2 cellular contexts compared by ENCODE assay signal in genomic region chr14:105178069-105178867, GRCh38.
TF ChIP-seq lines count a peak whose summit lies in the region.

No MANE protein-coding gene starts in this region.

TF ChIP-seq in HepG2, 621 proteins besides CTCF, POLR2A, EP300 and RAD21:
- TF ChIP-seq HNRNPL (IDR thresholded peaks at IDR 0.05; ENCODE audit: low read depth, low read length) (0 out of 2 replicates have a peak, but pooled peaks have one; percentile 19), SALL1 (CRISPR knock-in tag; IDR thresholded peaks at IDR 0.05) (no peak), ZSCAN29 (CRISPR knock-in tag; conservative IDR thresholded peaks at IDR 0.05) (no peak)

TF ChIP-seq in K562, 482 proteins besides CTCF, POLR2A, EP300 and RAD21:
- TF ChIP-seq ZHX1 (conservative IDR thresholded peaks at IDR 0.05; ENCODE audit: low read length) (no peak), ZFP36 (IDR thresholded peaks at IDR 0.05; ENCODE audit: low read depth, low read length, partially characterized antibody) (peak; percentile 93), MAFG (tag; conservative IDR thresholded peaks at IDR 0.05) (no peak), MEF2D (tag; conservative IDR thresholded peaks at IDR 0.05; ENCODE audit: low read depth) (no peak), MEF2A (IDR thresholded peaks at IDR 0.05; ENCODE audit: control insufficient read depth, low read depth, low read length) (no peak), FOXO4 (CRISPR knock-in tag; IDR thresholded peaks at IDR 0.05) (no peak), ZNF699 (CRISPR knock-in tag; IDR thresholded peaks at IDR 0.05; ENCODE audit: insufficient replicate concordance) (no peak)
